Comparison of ENCODE assay signal across 19 cellular contexts in the genomic region with DNA sequence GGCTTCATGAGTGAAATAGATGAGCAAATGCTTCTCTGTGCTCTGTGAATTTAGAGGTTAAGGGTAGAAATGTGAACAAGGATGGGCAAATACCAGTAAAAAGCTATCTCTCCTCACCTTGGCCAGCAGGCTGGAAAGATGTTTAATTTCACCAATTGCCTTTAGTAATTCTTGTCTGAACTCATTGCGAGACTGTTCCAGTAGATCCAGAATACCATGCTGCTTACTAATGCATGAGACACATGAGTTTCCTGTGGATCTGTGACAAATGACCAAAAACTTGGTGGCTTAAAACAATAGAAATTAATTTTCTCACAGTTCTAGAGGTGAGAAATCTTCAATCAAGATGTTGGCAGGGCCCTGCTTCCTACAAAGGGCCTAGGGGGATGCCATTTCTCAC.
"Had no signal": no experiment of that assay in that cellular context is flagged by ENCODE, and none has a peak within 500 bp of the region (broad histone marks: within the 10 kb centered on the region; RNA-seq: fewer than 3 reads in every experiment).

No MANE protein-coding gene starts in this region.

- H3K4me1 ChIP-seq: left ventricle myocardium inferior, parathyroid adenoma had no signal

- H3K36me3 ChIP-seq: gastroesophageal sphincter, left ventricle myocardium inferior, tibial artery, uterus had no signal

- H3K9me3 Mint-ChIP-seq: activated naive CD8-positive, alpha-beta T cell treated with anti-CD3 and anti-CD28 coated beads, Interleukin-2, amount 10 ng/mL, durations not matched to agents 7 days and 5 days had no signal

- H3K4me1 Mint-ChIP-seq: activated naive CD8-positive, alpha-beta T cell treated with anti-CD3 and anti-CD28 coated beads, Interleukin-2, amount 10 ng/mL, durations not matched to agents 7 days and 5 days had no signal

- H3K9me3 ChIP-seq: gastroesophageal sphincter, left ventricle myocardium inferior, mucosa of descending colon, tibial artery, uterus had no signal

- H3K4me3 Mint-ChIP-seq: activated naive CD8-positive, alpha-beta T cell treated with anti-CD3 and anti-CD28 coated beads, Interleukin-2, amount 10 ng/mL, durations not matched to agents 7 days and 5 days; memory B cell; naive thymus-derived CD4-positive, alpha-beta T cell; stimulated activated memory B cell treated with anti-CD40 and anti-IgM and Interleukin-4, amounts not matched to agents 10 μg/mL and 1 μg/mL and 100 μg/mL, for 72 hours had no signal

- H3K9ac ChIP-seq: parathyroid adenoma had no signal

- H3K27ac ChIP-seq: gastroesophageal sphincter, left ventricle myocardium inferior, parathyroid adenoma, tibial artery, uterus had no signal

- H3K4me3 ChIP-seq: gastroesophageal sphincter, left ventricle myocardium inferior, mucosa of descending colon, tibial artery, uterus had no signal

- H3K36me3 Mint-ChIP-seq: activated naive CD8-positive, alpha-beta T cell treated with anti-CD3 and anti-CD28 coated beads, Interleukin-2, amount 10 ng/mL, durations not matched to agents 7 days and 5 days; stimulated activated memory B cell treated with anti-CD40 and anti-IgM and Interleukin-4, amounts not matched to agents 10 μg/mL and 1 μg/mL and 100 μg/mL, for 72 hours had no signal

- H3K27ac Mint-ChIP-seq: activated naive CD8-positive, alpha-beta T cell treated with anti-CD3 and anti-CD28 coated beads, Interleukin-2, amount 10 ng/mL, durations not matched to agents 7 days and 5 days; memory B cell; stimulated activated memory B cell treated with anti-CD40 and anti-IgM and Interleukin-4, amounts not matched to agents 10 μg/mL and 1 μg/mL and 100 μg/mL, for 72 hours had no signal

- H3K79me2 ChIP-seq: parathyroid adenoma had no signal

- DNase-seq: activated CD4-positive, alpha-beta T cell treated with anti-CD3 and anti-CD28 coated beads, Interleukin-2, amount 50 U/mL, for 1 hour; activated naive CD4-positive, alpha-beta T cell; activated naive CD8-positive, alpha-beta T cell treated with anti-CD3 and anti-CD28 coated beads, Interleukin-2, amount 10 ng/mL, durations not matched to agents 7 days and 5 days; activated T-cell treated with anti-CD3 and anti-CD28 coated beads for 4 hours; anterior cingulate cortex; cerebellar nuclear complex; effector CD8-positive, alpha-beta T cell; islet precursor cell; left ventricle myocardium inferior; mucosa of descending colon; naive thymus-derived CD4-positive, alpha-beta T cell; retina; stimulated activated CD4-positive, alpha-beta T cell treated with anti-CD3 and anti-CD28 coated beads, Interleukin-2, amount 100 ng/mL, for 48 hours; tibial artery; uterus had no signal

- H2AFZ ChIP-seq: parathyroid adenoma had no signal
